9 cellular contexts compared by ENCODE assay signal in the genomic region with DNA sequence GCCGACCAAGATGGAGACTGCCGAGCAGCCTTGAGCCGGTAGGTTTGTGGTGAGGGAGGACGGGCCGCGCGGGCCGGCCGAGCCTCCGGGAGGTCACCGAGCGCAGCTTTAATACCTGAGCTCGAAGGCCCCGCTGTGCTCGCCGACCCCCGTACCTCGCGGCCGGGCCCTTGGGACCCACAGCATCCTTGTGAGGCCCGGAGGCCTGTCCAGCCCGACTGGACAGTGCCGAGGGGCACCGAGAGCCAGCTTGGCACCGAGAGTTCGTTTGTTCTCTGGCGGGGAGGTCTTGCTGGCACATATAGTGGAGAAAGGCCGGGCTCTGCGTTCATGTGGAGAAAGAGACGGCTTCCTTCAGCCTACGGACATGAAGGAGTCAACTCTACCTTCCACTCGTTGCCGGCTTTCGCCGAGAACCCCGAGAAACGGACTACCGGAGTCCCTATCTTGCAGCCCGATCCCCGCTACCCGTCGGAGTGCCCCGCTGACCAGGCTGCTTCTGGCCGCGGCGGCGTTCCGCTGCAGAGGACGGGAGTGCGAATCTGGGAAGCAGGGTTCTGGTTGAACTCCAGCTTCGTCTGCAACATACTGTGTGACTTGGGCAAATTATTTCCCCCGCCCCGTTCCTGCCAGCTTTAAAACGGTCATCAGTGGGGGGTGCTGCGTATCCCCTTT. TPM values are rescaled to one million over a fixed set of nuclear protein-coding genes. Genes with fewer than 3 reads are reported as not detected.
A peak's percentile ranks its signal among the peaks of the same experiment; 100 is the strongest.
DNase-seq lines count a peak whose midpoint lies in the region; ATAC-seq and TF ChIP-seq lines count a peak whose summit lies in the region.
"Had no signal": no experiment of that assay in that cellular context is flagged by ENCODE, and none has a peak within 500 bp of the region (broad histone marks: within the 10 kb centered on the region; RNA-seq: fewer than 3 reads in every experiment).

No MANE protein-coding gene starts in this region.

- intact Hi-C loops in activated CD8-positive, alpha-beta T cell treated with anti-CD3 and anti-CD28 coated beads for 36 hours (cut with micrococcal nuclease) = loop anchor here (5.0 kb wide), 1 partner anchor 94 kb away; no protein-coding TSS in a partner anchor
- intact Hi-C loops in right cardiac atrium (cut with DNase I) = loop anchor here in 1 of 4 donors (5.0 kb wide), 1 partner anchor 89 kb away; no protein-coding TSS in a partner anchor

- under 1% methylated on average over 55 of the region's 55 CpGs for WGBS in right cardiac atrium

- ATAC-seq in GM23338 (no peak), right cardiac atrium (peak; percentile 4 to 12)
- no peak for ATAC-seq in activated CD8-positive, alpha-beta T cell treated with anti-CD3 and anti-CD28 coated beads for 36 hours
- no peak for ATAC-seq in stimulated activated naive B cell treated with anti-CD40 and anti-IgM and Interleukin-4, amounts not matched to agents 10 μg/mL and 1 μg/mL and 100 μg/mL, for 72 hours (replicated peaks)

- H4K20me1 ChIP-seq in GM23338 (replicated peaks; ENCODE audit: insufficient read depth) = no peaks in the 10 kb centered on the region

- H3K4me2 ChIP-seq in GM23338 = peak overlapping the region; percentile 95

- peak overlapping the region; percentile 34 for H2AFZ ChIP-seq in GM23338

- H3K27ac ChIP-seq in 22Rv1 = peak overlapping the region; percentile 86
- H3K27ac ChIP-seq in GM23338 (ENCODE audit: low read depth) = peak overlapping the region; percentile 57; the same call in 1 of the 2 replicates
- H3K27ac ChIP-seq in right cardiac atrium (ENCODE audit: low read length) = peak overlapping the region; percentile 69

- CTCF ChIA-PET in activated CD8-positive, alpha-beta T cell treated with anti-CD3 and anti-CD28 coated beads for 36 hours (lab: Charles Lee) = interaction anchor here (0.9 to 7.4 kb wide), 15 partner anchors 13 to 487 kb away, joined by 3 to 62 read pairs (median 5); a partner anchor contains a TSS

- peak overlapping the region; percentile 89 for H3K4me3 Mint-ChIP-seq in GM23338
- H3K4me3 Mint-ChIP-seq in activated CD8-positive, alpha-beta T cell treated with anti-CD3 and anti-CD28 coated beads for 36 hours = peak overlapping the region; percentile 84
- peak overlapping the region; percentile 96 for H3K4me3 Mint-ChIP-seq in stimulated activated naive B cell treated with anti-CD40 and anti-IgM and Interleukin-4, amounts not matched to agents 10 μg/mL and 1 μg/mL and 100 μg/mL, for 72 hours

- no peaks in the 10 kb centered on the region for H3K9me3 Mint-ChIP-seq in GM23338
- no peaks in the 10 kb centered on the region for H3K9me3 Mint-ChIP-seq in activated CD8-positive, alpha-beta T cell treated with anti-CD3 and anti-CD28 coated beads for 36 hours
- no peaks in the 10 kb centered on the region for H3K9me3 Mint-ChIP-seq in stimulated activated naive B cell treated with anti-CD40 and anti-IgM and Interleukin-4, amounts not matched to agents 10 μg/mL and 1 μg/mL and 100 μg/mL, for 72 hours

- H3F3A ChIP-seq in GM23338 (replicated peaks; ENCODE audit: low read depth) = no peaks in the 10 kb centered on the region

- no peaks in the 10 kb centered on the region for H3K9me2 ChIP-seq in GM23338 (ENCODE audit: insufficient read depth)

- POLR2A ChIA-PET in activated CD8-positive, alpha-beta T cell treated with anti-CD3 and anti-CD28 coated beads for 36 hours (lab: Charles Lee) = interaction anchor here (0.6 to 2.6 kb wide), 8 partner anchors 9 to 564 kb away, joined by 3 to 8 read pairs (median 4); a partner anchor contains a TSS

- no peak for DNase-seq in GM23338 (ENCODE audit: low spot score)
- DNase-seq in activated CD8-positive, alpha-beta T cell treated with anti-CD3 and anti-CD28 coated beads for 36 hours = no peak
- DNase-seq in right cardiac atrium = no peak
- no peak for DNase-seq in stimulated activated naive B cell treated with anti-CD40 and anti-IgM and Interleukin-4, amounts not matched to agents 10 μg/mL and 1 μg/mL and 100 μg/mL, for 72 hours
- DNase-seq in NOMO-1 treated with dmso at 0.1 percent for 144 hours (lab: John Stamatoyannopoulos, UW; ENCODE audit: unreplicated experiment) = no peak
- DNase-seq in NCI-H1694 (lab: John Stamatoyannopoulos, UW) = no peak
- DNase-seq in A172 (ENCODE audit: low spot score) = no peak

- H3K4me3 ChIP-seq in GM23338 = peak overlapping the region; percentile 96
- peak overlapping the region; percentile 68 for H3K4me3 ChIP-seq in right cardiac atrium (ENCODE audit: low read length)

- peaks cover 3% of the 10 kb centered on the region; the same call in 2 of the 3 replicates for H3K4me1 Mint-ChIP-seq in GM23338
- peaks cover 12% of the 10 kb centered on the region for H3K4me1 Mint-ChIP-seq in activated CD8-positive, alpha-beta T cell treated with anti-CD3 and anti-CD28 coated beads for 36 hours (ENCODE audit: low read depth)
- peaks cover 22 to 54% of the 10 kb centered on the region in 2 donors for H3K4me1 Mint-ChIP-seq in stimulated activated naive B cell treated with anti-CD40 and anti-IgM and Interleukin-4, amounts not matched to agents 10 μg/mL and 1 μg/mL and 100 μg/mL, for 72 hours

- H3K36me3 ChIP-seq in GM23338 (ENCODE audit: insufficient read depth) = no peaks in the 10 kb centered on the region; the same call in 1 of the 2 replicates

- H3K27me3 Mint-ChIP-seq in GM23338 (ENCODE audit: insufficient read depth, low read depth, poor library complexity) = peaks cover 16% of the 10 kb centered on the region
- H3K27me3 Mint-ChIP-seq in activated CD8-positive, alpha-beta T cell treated with anti-CD3 and anti-CD28 coated beads for 36 hours = no peaks in the 10 kb centered on the region
- H3K27me3 Mint-ChIP-seq in stimulated activated naive B cell treated with anti-CD40 and anti-IgM and Interleukin-4, amounts not matched to agents 10 μg/mL and 1 μg/mL and 100 μg/mL, for 72 hours = no peaks in the 10 kb centered on the region

- H3K4me1 ChIP-seq in GM23338 (ENCODE audit: insufficient read depth) (peaks cover 6% of the 10 kb centered on the region; the same call in 1 of the 2 replicates), right cardiac atrium (ENCODE audit: control insufficient read depth, insufficient read depth, low read length) (peaks cover 13% of the 10 kb centered on the region)

- no peaks in the 10 kb centered on the region for H3K27me3 ChIP-seq in GM23338 (ENCODE audit: insufficient read depth)
- no peaks in the 10 kb centered on the region for H3K27me3 ChIP-seq in right cardiac atrium (ENCODE audit: control insufficient read depth, insufficient read depth)

- H3K27ac Mint-ChIP-seq in GM23338 = peak overlapping the region; percentile 91; the same call in 1 of the 2 replicates
- peak overlapping the region; percentile 85 for H3K27ac Mint-ChIP-seq in activated CD8-positive, alpha-beta T cell treated with anti-CD3 and anti-CD28 coated beads for 36 hours
- H3K27ac Mint-ChIP-seq in stimulated activated naive B cell treated with anti-CD40 and anti-IgM and Interleukin-4, amounts not matched to agents 10 μg/mL and 1 μg/mL and 100 μg/mL, for 72 hours = peak overlapping the region; percentile 98

- peaks cover 12% of the 10 kb centered on the region for H3K79me2 ChIP-seq in GM23338 (replicated peaks; ENCODE audit: insufficient read depth)

- H3K9me3 ChIP-seq in right cardiac atrium (ENCODE audit: control insufficient read depth, low read length) = no peaks in the 10 kb centered on the region

- H3K36me3 Mint-ChIP-seq in GM23338 (ENCODE audit: low read depth) = peaks cover 19% of the 10 kb centered on the region; the same call in 2 of the 3 replicates
- H3K36me3 Mint-ChIP-seq in activated CD8-positive, alpha-beta T cell treated with anti-CD3 and anti-CD28 coated beads for 36 hours (ENCODE audit: low read depth) = peaks cover 4% of the 10 kb centered on the region
- peaks cover 21 to 35% of the 10 kb centered on the region in 2 donors for H3K36me3 Mint-ChIP-seq in stimulated activated naive B cell treated with anti-CD40 and anti-IgM and Interleukin-4, amounts not matched to agents 10 μg/mL and 1 μg/mL and 100 μg/mL, for 72 hours

- TF ChIP-seq CTCF in 22Rv1 (IDR thresholded peaks at IDR 0.05) (no peak), GM23338 (conservative IDR thresholded peaks at IDR 0.05; ENCODE audit: low read depth in 2 of 2) (no peak)
- no peak for TF ChIP-seq CTCF in activated CD8-positive, alpha-beta T cell treated with anti-CD3 and anti-CD28 coated beads for 36 hours (IDR thresholded peaks at IDR 0.05)

TF ChIP-seq in GM23338, 12 proteins besides CTCF, POLR2A, EP300 and RAD21 (continues in another document):
- TF ChIP-seq NANOG (IDR thresholded peaks at IDR 0.05; ENCODE audit: borderline replicate concordance) = no peak
- TF ChIP-seq, protein P1, sequence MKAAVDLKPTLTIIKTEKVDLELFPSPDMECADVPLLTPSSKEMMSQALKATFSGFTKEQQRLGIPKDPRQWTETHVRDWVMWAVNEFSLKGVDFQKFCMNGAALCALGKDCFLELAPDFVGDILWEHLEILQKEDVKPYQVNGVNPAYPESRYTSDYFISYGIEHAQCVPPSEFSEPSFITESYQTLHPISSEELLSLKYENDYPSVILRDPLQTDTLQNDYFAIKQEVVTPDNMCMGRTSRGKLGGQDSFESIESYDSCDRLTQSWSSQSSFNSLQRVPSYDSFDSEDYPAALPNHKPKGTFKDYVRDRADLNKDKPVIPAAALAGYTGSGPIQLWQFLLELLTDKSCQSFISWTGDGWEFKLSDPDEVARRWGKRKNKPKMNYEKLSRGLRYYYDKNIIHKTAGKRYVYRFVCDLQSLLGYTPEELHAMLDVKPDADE (IDR thresholded peaks at IDR 0.05) = no peak

RNA-seq across cellular contexts. Expression of a gene that starts 0.3 kb away (rescaled TPM):
- 27.7 and 44.3 TPM in 2 replicates for total RNA-seq in GM23338 (2014; rRNA removed; shearing (Covaris generic))
- 27.5 and 31.3 TPM in 2 replicates for polyA plus RNA-seq in GM23338 (2016; fragmentation: Nextera tagmentation; extraction: Ambion mirVana)
- total RNA-seq in activated CD8-positive, alpha-beta T cell treated with anti-CD3 and anti-CD28 coated beads for 36 hours = 10 to 100 TPM; 36.2 to 38.9 TPM
- total RNA-seq in right cardiac atrium = 10 to 100 TPM; 30.5 to 50.4 (median 37.1) TPM
- polyA plus RNA-seq in right cardiac atrium = 31.8 TPM
- total RNA-seq in A172 (2014; rRNA removed; shearing (Covaris generic)) = 69.7 and 99.8 TPM in 2 replicates

RNA-seq across cellular contexts. Expression of a gene that starts 23.8 kb away (rescaled TPM):
- 290 and 346 TPM in 2 replicates for total RNA-seq in GM23338 (2014; rRNA removed; shearing (Covaris generic))
- 88.6 and 95.5 TPM in 2 replicates for polyA plus RNA-seq in GM23338 (2016; fragmentation: Nextera tagmentation; extraction: Ambion mirVana)
- total RNA-seq in activated CD8-positive, alpha-beta T cell treated with anti-CD3 and anti-CD28 coated beads for 36 hours = 100 to 1,000 TPM; 133 to 138 TPM
- 100 to 1,000 TPM; 677 to 920 (median 748) TPM for total RNA-seq in right cardiac atrium
- polyA plus RNA-seq in right cardiac atrium = 869 TPM
- 288 and 342 TPM in 2 replicates for total RNA-seq in A172 (2014; rRNA removed; shearing (Covaris generic))

RNA-seq across cellular contexts. Expression of a gene that starts 43.4 kb away (rescaled TPM):
- total RNA-seq in GM23338 (2014; rRNA removed; shearing (Covaris generic)) = not detected in 2 replicates
- polyA plus RNA-seq in GM23338 (2016; fragmentation: Nextera tagmentation; extraction: Ambion mirVana) (not detected in 2 replicates), right cardiac atrium (0.02 TPM)
- total RNA-seq in activated CD8-positive, alpha-beta T cell treated with anti-CD3 and anti-CD28 coated beads for 36 hours = not detected
- not detected for total RNA-seq in right cardiac atrium
- total RNA-seq in A172 (2014; rRNA removed; shearing (Covaris generic)) = not detected in 2 replicates
- total RNA-seq: myocyte had no signal

RNA-seq across cellular contexts. Expression of a gene that starts 43.9 kb away (rescaled TPM):
- 0.87 and 1.2 TPM in 2 replicates for total RNA-seq in GM23338 (2014; rRNA removed; shearing (Covaris generic))
- 0.45 and 1.1 TPM in 2 replicates for polyA plus RNA-seq in GM23338 (2016; fragmentation: Nextera tagmentation; extraction: Ambion mirVana)
- total RNA-seq in activated CD8-positive, alpha-beta T cell treated with anti-CD3 and anti-CD28 coated beads for 36 hours = 1 to 10 TPM; 8.7 to 9.5 TPM
- total RNA-seq in right cardiac atrium = 10 to 100 TPM; 36.5 to 46.8 (median 41.0) TPM
- 36.4 TPM for polyA plus RNA-seq in right cardiac atrium
- total RNA-seq in A172 (2014; rRNA removed; shearing (Covaris generic)) = 1.9 and 3.5 TPM in 2 replicates

Comparison
In these comparisons a context has a peak if more than half of its experiments do, and no peak if none do; other contexts are left out.
1. ATAC-seq: peak in right cardiac atrium (2 of 2); none in GM23338 (single experiment), activated CD8-positive, alpha-beta T cell treated with anti-CD3 and anti-CD28 coated beads for 36 hours (single experiment) and stimulated activated naive B cell treated with anti-CD40 and anti-IgM and Interleukin-4, amounts not matched to agents 10 μg/mL and 1 μg/mL and 100 μg/mL, for 72 hours (0 of 2).
2. Peak in every context shown above with its lines, with median percentiles within 50 percentile points of each other: H3K27ac ChIP-seq, H3K27ac Mint-ChIP-seq and H3K4me3 Mint-ChIP-seq.